Comparison of ENCODE assay signal across 16 cellular contexts in the genomic region with DNA sequence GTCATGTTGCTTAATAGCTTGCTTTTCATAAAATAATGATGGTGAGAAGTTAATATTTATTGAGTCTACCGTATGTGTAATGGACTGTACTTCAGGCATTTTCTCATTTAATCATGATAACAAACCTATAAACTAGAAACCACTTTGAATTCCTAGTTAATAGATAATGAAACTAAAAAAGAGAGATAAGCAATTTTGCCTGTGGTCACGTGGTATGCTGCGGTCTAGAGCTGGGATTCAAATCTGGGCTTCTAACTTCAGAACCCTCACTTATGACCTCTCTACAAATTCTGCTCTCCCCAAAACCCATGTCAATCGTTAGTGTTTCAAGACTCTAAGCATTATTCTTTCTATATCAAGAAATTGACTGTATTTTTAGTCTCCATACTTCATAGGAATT.
DNase-seq lines count a peak whose midpoint lies in the region; ATAC-seq and TF ChIP-seq lines count a peak whose summit lies in the region.
"Had no signal": no experiment of that assay in that cellular context is flagged by ENCODE, and none has a peak within 500 bp of the region (broad histone marks: within the 10 kb centered on the region; RNA-seq: fewer than 3 reads in every experiment).

No MANE protein-coding gene starts in this region.

- H3K27ac ChIP-seq in right atrium auricular region, result no peak overlapping the region
- H3K27ac ChIP-seq: HL-60 had no signal

- TF ChIP-seq CTCF in right atrium auricular region (IDR thresholded peaks at IDR 0.05), result no peak

- no peaks in the 10 kb centered on the region for H3K36me3 ChIP-seq in endocrine pancreas (ENCODE audit: control insufficient read depth, insufficient read depth, low read length)
- no peaks in the 10 kb centered on the region for H3K36me3 ChIP-seq in right atrium auricular region

- H3K4me1 ChIP-seq in endocrine pancreas (ENCODE audit: control insufficient read depth, insufficient read depth, low read length) (peaks cover 7% of the 10 kb centered on the region), right atrium auricular region (no peaks in the 10 kb centered on the region)

- H3K27me3 ChIP-seq in endocrine pancreas (ENCODE audit: control insufficient read depth, insufficient read depth, low read length) (no peaks in the 10 kb centered on the region), right atrium auricular region (no peaks in the 10 kb centered on the region)

- H3K9ac ChIP-seq in endocrine pancreas (ENCODE audit: control insufficient read depth, insufficient read depth, low read length), result no peak overlapping the region

- DNase-seq in RPMI7951 (ENCODE audit: low read depth), result peak; percentile 2
- no peak for DNase-seq in left lobe of liver (ENCODE audit: low spot score)
- DNase-seq in renal cortical epithelial cell (ENCODE audit: low read depth), result peak; percentile 41
- no peak for DNase-seq in right atrium auricular region (ENCODE audit: low spot score)
- DNase-seq in activated effector memory CD4-positive, alpha-beta T cell treated with anti-CD3 and anti-CD28 coated beads, Interleukin-2, amount 50 U/mL, for 16 hours, result no peak
- DNase-seq in activated CD4-positive, alpha-beta T cell treated with anti-CD3 and anti-CD28 coated beads, Interleukin-2, amount 50 U/mL, for 1 hour, result no peak
- no peak for DNase-seq in NCI-H510A treated with DMSO at 0.1 percent for 48 hours (lab: John Stamatoyannopoulos, UW)
- DNase-seq: C1 segment of cervical spinal cord; CD4-positive, alpha-beta memory T cell; DMS153; DMS79 treated with DMSO at 0.1 percent for 48 hours; EL; H7 had no signal

- H3K4me3 ChIP-seq in endocrine pancreas (ENCODE audit: control insufficient read depth, insufficient read depth, low read length) (peak overlapping the region; percentile 97), right atrium auricular region (no peak overlapping the region)
- H3K4me3 ChIP-seq: GM23338 had no signal

- peak; percentile 79 for ATAC-seq in left lobe of liver
- ATAC-seq: GM23338 had no signal

- H3K9me3 ChIP-seq in endocrine pancreas (ENCODE audit: control insufficient read depth, low read length), result no peaks in the 10 kb centered on the region
- H3K9me3 ChIP-seq in right atrium auricular region, result no peaks in the 10 kb centered on the region

Comparison
In these comparisons a context has a peak if more than half of its experiments do, and no peak if none do; other contexts are left out.
1. DNase-seq: peak in RPMI7951 (single experiment) and renal cortical epithelial cell (single experiment); none in left lobe of liver (single experiment), right atrium auricular region (single experiment), activated effector memory CD4-positive, alpha-beta T cell treated with anti-CD3 and anti-CD28 coated beads, Interleukin-2, amount 50 U/mL, for 16 hours (single experiment), activated CD4-positive, alpha-beta T cell treated with anti-CD3 and anti-CD28 coated beads, Interleukin-2, amount 50 U/mL, for 1 hour (single experiment) and NCI-H510A treated with DMSO at 0.1 percent for 48 hours (single experiment).